In the genomic region with DNA sequence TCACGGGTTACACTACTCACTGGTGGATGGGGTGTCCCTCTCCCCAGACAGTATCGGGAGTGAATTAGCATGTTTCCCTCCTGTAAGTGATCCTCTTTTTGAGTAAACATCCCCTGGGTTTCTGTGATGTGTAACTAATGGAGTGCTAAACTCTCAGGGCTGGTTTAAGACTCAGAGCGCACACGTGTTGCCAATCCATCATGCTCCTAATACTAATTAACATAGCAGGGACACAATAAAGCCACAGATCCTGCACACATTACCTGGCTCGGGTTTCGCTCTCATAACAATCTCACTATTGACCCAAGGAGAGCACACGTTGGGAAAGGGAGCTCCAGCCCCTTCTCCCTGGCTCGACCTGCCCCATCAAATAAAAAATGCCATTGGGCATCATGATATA, we compare ENCODE assay signal across 24 cellular contexts. TPM values are rescaled to one million over a fixed set of nuclear protein-coding genes. Genes with fewer than 3 reads are reported as not detected.
"Had no signal": no experiment of that assay in that cellular context is flagged by ENCODE, and none has a peak within 500 bp of the region (broad histone marks: within the 10 kb centered on the region; RNA-seq: fewer than 3 reads in every experiment).

No MANE protein-coding gene starts in this region.

- H3K4me1 ChIP-seq: breast epithelium, esophagus squamous epithelium, gastrocnemius medialis, parathyroid adenoma, right lobe of liver, tibial artery had no signal

- H3K27ac ChIP-seq: breast epithelium, esophagus squamous epithelium, gastrocnemius medialis, parathyroid adenoma, right lobe of liver, skin epidermis, tibial artery had no signal

- ATAC-seq: right lobe of liver; stimulated activated effector memory CD8-positive, alpha-beta T cell treated with anti-CD3 and anti-CD28 coated beads, Interleukin-12 subunit alpha, Interleukin-12 subunit beta, amount 100 ng/mL, for 72 hours; stimulated activated naive CD8-positive, alpha-beta T cell treated with anti-CD3 and anti-CD28 coated beads, Interleukin-15, amount 100 ng/mL, for 72 hours had no signal

- H3K9ac ChIP-seq: parathyroid adenoma had no signal

- H2AFZ ChIP-seq: parathyroid adenoma had no signal

- H3K27me3 ChIP-seq: right lobe of liver had no signal

- H3K4me3 ChIP-seq: breast epithelium, esophagus squamous epithelium, gastrocnemius medialis, right lobe of liver, skin epidermis, tibial artery had no signal

- H3K9me3 ChIP-seq: breast epithelium, esophagus squamous epithelium, gastrocnemius medialis, right lobe of liver, tibial artery had no signal

- DNase-seq: activated CD4-positive, alpha-beta memory T cell treated with anti-CD3 and anti-CD28 coated beads for 36 hours; activated CD4-positive, alpha-beta T cell treated with anti-CD3 and anti-CD28 coated beads for 48 hours; activated effector memory CD4-positive, alpha-beta T cell treated with Interleukin-2 at 50 U/mL for 16 hours; activated naive CD4-positive, alpha-beta T cell treated with anti-CD3 and anti-CD28 coated beads for 36 hours; activated naive CD8-positive, alpha-beta T cell treated with anti-CD3 and anti-CD28 coated beads, Interleukin-2, amount 10 ng/mL, durations not matched to agents 7 days and 5 days; activated T-cell treated with anti-CD3 and anti-CD28 coated beads, Interleukin-2, amount 50 U/mL, for 48 hours; amniotic stem cell; esophagus squamous epithelium; gastrocnemius medialis; head of caudate nucleus; hypothalamus; nephron progenitor cell; right lobe of liver; stimulated activated CD4-positive, alpha-beta T cell treated with anti-CD3 and anti-CD28 coated beads, Interleukin-2, amount 100 ng/mL, for 24 hours; stimulated activated naive CD8-positive, alpha-beta T cell treated with anti-CD3 and anti-CD28 coated beads, Interleukin-15, amount 100 ng/mL, for 72 hours; tibial artery had no signal

- H3K79me2 ChIP-seq: parathyroid adenoma had no signal

- H3K36me3 ChIP-seq: breast epithelium, esophagus squamous epithelium, gastrocnemius medialis, right lobe of liver, tibial artery had no signal

RNA-seq across cellular contexts. Expression of a gene that starts 18.0 kb away (rescaled TPM):
- total RNA-seq: activated naive CD4-positive, alpha-beta T cell treated with anti-CD3 and anti-CD28 coated beads for 36 hours; activated naive CD8-positive, alpha-beta T cell treated with anti-CD3 and anti-CD28 coated beads, Interleukin-2, amount 10 ng/mL, durations not matched to agents 7 days and 5 days; liver; mononuclear cell; myocyte had no signal

RNA-seq across cellular contexts. Expression of a gene that starts 55.7 kb away (rescaled TPM):
- total RNA-seq: activated CD4-positive, alpha-beta memory T cell treated with anti-CD3 and anti-CD28 coated beads for 36 hours; activated naive CD4-positive, alpha-beta T cell treated with anti-CD3 and anti-CD28 coated beads for 36 hours; activated naive CD8-positive, alpha-beta T cell treated with anti-CD3 and anti-CD28 coated beads, Interleukin-2, amount 10 ng/mL, durations not matched to agents 7 days and 5 days; liver; mononuclear cell; myocyte; right lobe of liver; ureter had no signal
- polyA plus RNA-seq: liver had no signal
